In genomic region chr22:20663137-20663828, GRCh38 we compare ENCODE assay signal across 1 cellular context.
TF ChIP-seq lines count a peak whose summit lies in the region.

No MANE protein-coding gene starts in this region.

TF ChIP-seq in K562, 482 proteins besides CTCF, POLR2A, EP300 and RAD21 (continued from another document and continues in another):
- TF ChIP-seq ZNF318 (IDR thresholded peaks at IDR 0.05; ENCODE audit: borderline replicate concordance in 1 of 2, low read depth in 1 of 2) (no peak), ZNF518B (CRISPR knock-in tag; IDR thresholded peaks at IDR 0.05) (no peak), ASH1L (IDR thresholded peaks at IDR 0.05; ENCODE audit: borderline replicate concordance, low read depth, partially characterized antibody) (no peak), ELF2 (CRISPR knock-in tag; IDR thresholded peaks at IDR 0.05) (no peak), ZBTB40 (IDR thresholded peaks at IDR 0.05) (no peak), ZBTB40 (CRISPR knock-in tag; IDR thresholded peaks at IDR 0.05) (no peak), RFX5 (IDR thresholded peaks at IDR 0.05; ENCODE audit: low read depth, low read length) (no peak), MYC (IDR thresholded peaks at IDR 0.05; ENCODE audit: low read depth, low read length) (no peak), MYC (CRISPR knock-in tag; IDR thresholded peaks at IDR 0.05; ENCODE audit: borderline replicate concordance, low read depth) (no peak), ZFP30 (CRISPR knock-in tag; IDR thresholded peaks at IDR 0.05; ENCODE audit: borderline replicate concordance) (no peak), ZNF174 (CRISPR knock-in tag; IDR thresholded peaks at IDR 0.05) (no peak), ZNF639 (CRISPR knock-in tag; conservative IDR thresholded peaks at IDR 0.05 in 1 of 2, IDR thresholded peaks at IDR 0.05 in 1 of 2) (no peak), NKRF (IDR thresholded peaks at IDR 0.05; ENCODE audit: borderline replicate concordance) (no peak), NELFE (IDR thresholded peaks at IDR 0.05; ENCODE audit: insufficient read depth, insufficient read length) (no peak), HLTF (IDR thresholded peaks at IDR 0.05) (peak; percentile 90; the same call in 1 of the 2 replicates), HDGF (IDR thresholded peaks at IDR 0.05) (no peak), E2F4 (CRISPR knock-in tag; IDR thresholded peaks at IDR 0.05; ENCODE audit: low read depth) (no peak), GABPA (tag; conservative IDR thresholded peaks at IDR 0.05; ENCODE audit: low read depth) (no peak), KAT7 (CRISPR knock-in tag; IDR thresholded peaks at IDR 0.05; ENCODE audit: borderline replicate concordance) (no peak), NFE2L1 (tag; IDR thresholded peaks at IDR 0.05; ENCODE audit: borderline replicate concordance, low read depth) (no peak), ELF4 (CRISPR knock-in tag; IDR thresholded peaks at IDR 0.05) (no peak), ZNF146 (CRISPR knock-in tag; IDR thresholded peaks at IDR 0.05; ENCODE audit: unreplicated experiment) (no peak), ZNF280A (IDR thresholded peaks at IDR 0.05; ENCODE audit: low read depth, partially characterized antibody) (peak; percentile 97), SP2 (IDR thresholded peaks at IDR 0.05; ENCODE audit: extremely low read depth, low read depth, low read length, poor library complexity, severe bottlenecking) (no peak), MYNN (IDR thresholded peaks at IDR 0.05) (no peak), MYNN (CRISPR knock-in tag; IDR thresholded peaks at IDR 0.05) (no peak; the same call in 1 of the 2 replicates)
